ENCODE assay signal across 1 cellular context in the genomic region with DNA sequence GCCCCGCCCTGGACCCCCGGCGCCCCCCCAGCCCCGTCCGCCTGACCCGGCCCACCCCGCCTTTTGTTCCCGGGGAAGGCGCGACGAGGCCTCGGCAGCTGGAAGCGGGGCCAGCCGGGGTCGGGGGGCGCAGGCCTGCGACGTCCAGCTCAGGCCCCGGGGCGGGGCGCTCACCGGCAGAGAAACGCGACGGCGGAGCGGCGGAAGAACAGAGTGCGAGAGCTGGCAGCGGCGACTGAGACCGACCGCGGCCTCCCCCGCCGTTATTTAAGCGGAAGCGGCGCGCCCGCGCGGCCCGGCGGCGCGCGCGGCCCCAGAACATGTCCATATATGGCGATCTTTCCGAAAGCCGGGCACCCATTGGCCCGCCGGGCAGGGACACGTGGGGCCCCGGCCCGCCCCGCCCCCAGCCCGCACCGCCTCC.
TF ChIP-seq lines count a peak whose summit lies in the region.

Gene ACTG1 (minus strand): TSS at position 240 of the 424 bp plus-strand sequence. CDS start 445 bp downstream, outside the sequence.

TF ChIP-seq in K562, 482 proteins besides CTCF, POLR2A, EP300 and RAD21 (continued from another document and continues in another):
- TF ChIP-seq NFIC (IDR thresholded peaks at IDR 0.05) (peak; percentile 67), MBD2 (IDR thresholded peaks at IDR 0.05; ENCODE audit: borderline replicate concordance, low read depth) (peak; percentile 75; the same call in 1 of the 2 replicates), SAFB (IDR thresholded peaks at IDR 0.05; ENCODE audit: borderline replicate concordance, low read depth, low read length) (no peak), E2F6 (IDR thresholded peaks at IDR 0.05; ENCODE audit: borderline replicate concordance in 1 of 2, extremely low read depth in 1 of 2, insufficient read depth in 1 of 2, insufficient read length in 1 of 2, low read depth in 1 of 2, low read length in 1 of 2, poor library complexity in 1 of 2, severe bottlenecking in 1 of 2) (peak in 1 of 2 experiments; percentile 50), FOSL1 (tag; conservative IDR thresholded peaks at IDR 0.05) (no peak), MTA1 (IDR thresholded peaks at IDR 0.05; ENCODE audit: borderline replicate concordance) (no peak), KLF1 (tag; IDR thresholded peaks at IDR 0.05) (no peak), CCAR2 (IDR thresholded peaks at IDR 0.05; ENCODE audit: low read depth, low read length) (no peak), PTTG1 (tag; IDR thresholded peaks at IDR 0.05; ENCODE audit: low read depth) (no peak), ZNF174 (CRISPR knock-in tag; IDR thresholded peaks at IDR 0.05) (no peak), ZNF263 (CRISPR knock-in tag; IDR thresholded peaks at IDR 0.05; ENCODE audit: borderline replicate concordance) (no peak), KLF10 (CRISPR knock-in tag; IDR thresholded peaks at IDR 0.05) (no peak), NCOA4 (IDR thresholded peaks at IDR 0.05; ENCODE audit: partially characterized antibody) (no peak), ZNF318 (IDR thresholded peaks at IDR 0.05; ENCODE audit: borderline replicate concordance in 1 of 2, low read depth in 1 of 2) (no peak), RBM34 (IDR thresholded peaks at IDR 0.05; ENCODE audit: borderline replicate concordance, insufficient read depth, low read length) (no peak), ZNF830 (CRISPR knock-in tag; IDR thresholded peaks at IDR 0.05) (no peak), ZBTB17 (CRISPR knock-in tag; IDR thresholded peaks at IDR 0.05) (no peak), NCOA6 (IDR thresholded peaks at IDR 0.05) (no peak), MYNN (IDR thresholded peaks at IDR 0.05) (no peak), MYNN (CRISPR knock-in tag; IDR thresholded peaks at IDR 0.05) (no peak), FOXP1 (CRISPR knock-in tag; IDR thresholded peaks at IDR 0.05) (peak; percentile 45; the same call in 1 of the 2 replicates), NCOA2 (IDR thresholded peaks at IDR 0.05; ENCODE audit: partially characterized antibody in 2 of 2) (no peak), ZNF165 (CRISPR knock-in tag; IDR thresholded peaks at IDR 0.05; ENCODE audit: borderline replicate concordance) (no peak), GTF2B (IDR thresholded peaks at IDR 0.05; ENCODE audit: extremely low read depth, insufficient read length) (peak; percentile 80), ZNF121 (CRISPR knock-in tag; conservative IDR thresholded peaks at IDR 0.05) (no peak), EHMT2 (IDR thresholded peaks at IDR 0.05) (no peak), TRIM25 (IDR thresholded peaks at IDR 0.05; ENCODE audit: borderline replicate concordance) (no peak), TEAD2 (tag; IDR thresholded peaks at IDR 0.05) (no peak), CREM (IDR thresholded peaks at IDR 0.05; ENCODE audit: low read depth) (peak; percentile 48), PRDM10 (IDR thresholded peaks at IDR 0.05; ENCODE audit: partially characterized antibody) (no peak), ZFP1 (CRISPR knock-in tag; IDR thresholded peaks at IDR 0.05) (no peak), NR2F6 (CRISPR knock-in tag; IDR thresholded peaks at IDR 0.05) (no peak), KHSRP (IDR thresholded peaks at IDR 0.05) (no peak), GATA2 (CRISPR knock-in tag; IDR thresholded peaks at IDR 0.05) (no peak), ZNF76 (CRISPR knock-in tag; IDR thresholded peaks at IDR 0.05; ENCODE audit: borderline replicate concordance) (no peak), HDAC8 (tag; IDR thresholded peaks at IDR 0.05) (no peak), NFATC3 (IDR thresholded peaks at IDR 0.05) (no peak), NCOA1 (IDR thresholded peaks at IDR 0.05; ENCODE audit: low read depth) (no peak), CBX3 (IDR thresholded peaks at IDR 0.05; ENCODE audit: borderline replicate concordance in 1 of 2, low read length in 2 of 2) (no peak), RBM15 (IDR thresholded peaks at IDR 0.05; ENCODE audit: insufficient read depth, low read length) (no peak), DACH1 (IDR thresholded peaks at IDR 0.05; ENCODE audit: partially characterized antibody) (no peak), RAD51 (IDR thresholded peaks at IDR 0.05; ENCODE audit: borderline replicate concordance, low read depth) (no peak)
- TF ChIP-seq, protein P1, sequence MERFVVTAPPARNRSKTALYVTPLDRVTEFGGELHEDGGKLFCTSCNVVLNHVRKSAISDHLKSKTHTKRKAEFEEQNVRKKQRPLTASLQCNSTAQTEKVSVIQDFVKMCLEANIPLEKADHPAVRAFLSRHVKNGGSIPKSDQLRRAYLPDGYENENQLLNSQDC (CRISPR knock-in tag; IDR thresholded peaks at IDR 0.05) = peak; percentile 85; the same call in 1 of the 2 replicates
- TF ChIP-seq, protein P2, sequence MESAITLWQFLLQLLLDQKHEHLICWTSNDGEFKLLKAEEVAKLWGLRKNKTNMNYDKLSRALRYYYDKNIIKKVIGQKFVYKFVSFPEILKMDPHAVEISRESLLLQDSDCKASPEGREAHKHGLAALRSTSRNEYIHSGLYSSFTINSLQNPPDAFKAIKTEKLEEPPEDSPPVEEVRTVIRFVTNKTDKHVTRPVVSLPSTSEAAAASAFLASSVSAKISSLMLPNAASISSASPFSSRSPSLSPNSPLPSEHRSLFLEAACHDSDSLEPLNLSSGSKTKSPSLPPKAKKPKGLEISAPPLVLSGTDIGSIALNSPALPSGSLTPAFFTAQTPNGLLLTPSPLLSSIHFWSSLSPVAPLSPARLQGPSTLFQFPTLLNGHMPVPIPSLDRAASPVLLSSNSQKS (CRISPR knock-in tag; IDR thresholded peaks at IDR 0.05) = no peak
- TF ChIP-seq, protein P3, sequence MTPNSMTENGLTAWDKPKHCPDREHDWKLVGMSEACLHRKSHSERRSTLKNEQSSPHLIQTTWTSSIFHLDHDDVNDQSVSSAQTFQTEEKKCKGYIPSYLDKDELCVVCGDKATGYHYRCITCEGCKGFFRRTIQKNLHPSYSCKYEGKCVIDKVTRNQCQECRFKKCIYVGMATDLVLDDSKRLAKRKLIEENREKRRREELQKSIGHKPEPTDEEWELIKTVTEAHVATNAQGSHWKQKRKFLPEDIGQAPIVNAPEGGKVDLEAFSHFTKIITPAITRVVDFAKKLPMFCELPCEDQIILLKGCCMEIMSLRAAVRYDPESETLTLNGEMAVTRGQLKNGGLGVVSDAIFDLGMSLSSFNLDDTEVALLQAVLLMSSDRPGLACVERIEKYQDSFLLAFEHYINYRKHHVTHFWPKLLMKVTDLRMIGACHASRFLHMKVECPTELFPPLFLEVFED (CRISPR knock-in tag; conservative IDR thresholded peaks at IDR 0.05) = no peak
- TF ChIP-seq, protein P4, sequence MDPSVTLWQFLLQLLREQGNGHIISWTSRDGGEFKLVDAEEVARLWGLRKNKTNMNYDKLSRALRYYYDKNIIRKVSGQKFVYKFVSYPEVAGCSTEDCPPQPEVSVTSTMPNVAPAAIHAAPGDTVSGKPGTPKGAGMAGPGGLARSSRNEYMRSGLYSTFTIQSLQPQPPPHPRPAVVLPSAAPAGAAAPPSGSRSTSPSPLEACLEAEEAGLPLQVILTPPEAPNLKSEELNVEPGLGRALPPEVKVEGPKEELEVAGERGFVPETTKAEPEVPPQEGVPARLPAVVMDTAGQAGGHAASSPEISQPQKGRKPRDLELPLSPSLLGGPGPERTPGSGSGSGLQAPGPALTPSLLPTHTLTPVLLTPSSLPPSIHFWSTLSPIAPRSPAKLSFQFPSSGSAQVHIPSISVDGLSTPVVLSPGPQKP (CRISPR knock-in tag; IDR thresholded peaks at IDR 0.05) = no peak
